ENCODE assay signal across 18 cellular contexts in the genomic region with DNA sequence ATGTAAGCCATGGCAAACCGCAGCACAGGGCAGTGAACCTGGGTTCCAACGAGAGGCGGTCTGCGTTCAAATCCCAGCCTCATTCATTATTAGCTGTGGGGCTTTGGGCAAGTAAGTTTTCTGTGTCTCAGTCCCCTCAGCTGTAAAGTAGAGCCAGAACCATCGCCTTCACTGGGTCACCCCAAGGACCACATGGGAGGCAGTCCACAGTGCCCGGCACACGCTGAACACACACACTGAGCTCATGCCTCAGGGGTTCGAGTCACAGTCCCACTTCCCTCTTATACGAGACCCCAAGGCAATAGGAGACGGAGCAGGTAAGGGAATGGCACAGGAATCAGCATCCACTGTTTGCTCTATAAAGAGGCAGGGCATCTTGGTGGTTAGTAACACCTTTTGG. TPM values are rescaled to one million over a fixed set of nuclear protein-coding genes. Genes with fewer than 3 reads are reported as not detected.
DNase-seq lines count a peak whose midpoint lies in the region; ATAC-seq and TF ChIP-seq lines count a peak whose summit lies in the region.
"Had no signal": no experiment of that assay in that cellular context is flagged by ENCODE, and none has a peak within 500 bp of the region (broad histone marks: within the 10 kb centered on the region; RNA-seq: fewer than 3 reads in every experiment).

No MANE protein-coding gene starts in this region.

- H3K27me3 Mint-ChIP-seq in GM23338 (ENCODE audit: insufficient read depth, low read depth, poor library complexity) (peaks cover 10% of the 10 kb centered on the region), immature natural killer cell (ENCODE audit: low read depth in 3 of 3) (peaks cover 0 to 9% (median 1%) of the 10 kb centered on the region in 3 donors)

- H3K9me2 ChIP-seq in GM23338 (ENCODE audit: insufficient read depth): no peaks in the 10 kb centered on the region

- 89 to 95% methylated on average over 5 to 10 of the region's 10 CpGs for WGBS in testis, 2 donors

- H3K36me3 Mint-ChIP-seq in GM23338 (ENCODE audit: low read depth) (no peaks in the 10 kb centered on the region), immature natural killer cell (no peaks in the 10 kb centered on the region)
- H3K36me3 Mint-ChIP-seq: CD4-positive, alpha-beta memory T cell had no signal

- intact Hi-C loops in lower lobe of right lung (cut with DNase I) (no loop called here), sciatic nerve (cut with DNase I) (no loop called here), testis (cut with DNase I; ENCODE audit: low total_unique reads) (no loop called here)

- H3K9me3 Mint-ChIP-seq in GM23338: no peaks in the 10 kb centered on the region
- H3K9me3 Mint-ChIP-seq in immature natural killer cell: no peaks in the 10 kb centered on the region
- H3K9me3 Mint-ChIP-seq: CD4-positive, alpha-beta memory T cell had no signal

- H3K4me3 ChIP-seq in GM23338: no peak overlapping the region
- no peak overlapping the region for H3K4me3 ChIP-seq in lower lobe of right lung
- H3K4me3 ChIP-seq in testis: no peak overlapping the region
- H3K4me3 ChIP-seq: A549 had no signal

- H3K4me3 Mint-ChIP-seq in GM23338 (no peak overlapping the region), immature natural killer cell (no peak overlapping the region)
- H3K4me3 Mint-ChIP-seq: CD4-positive, alpha-beta memory T cell had no signal

- H3K27ac Mint-ChIP-seq in GM23338 (no peak overlapping the region), immature natural killer cell (no peak overlapping the region)
- H3K27ac Mint-ChIP-seq: CD4-positive, alpha-beta memory T cell had no signal

- H3K36me3 ChIP-seq in GM23338 (ENCODE audit: insufficient read depth): no peaks in the 10 kb centered on the region
- H3K36me3 ChIP-seq in lower lobe of right lung: no peaks in the 10 kb centered on the region
- no peaks in the 10 kb centered on the region for H3K36me3 ChIP-seq in testis (ENCODE audit: low read depth, missing control alignments)

- H2AFZ ChIP-seq in GM23338: peak overlapping the region; percentile 72; the same call in 1 of the 2 replicates

- H3K27me3 ChIP-seq in GM23338 (ENCODE audit: insufficient read depth): no peaks in the 10 kb centered on the region
- H3K27me3 ChIP-seq in lower lobe of right lung (ENCODE audit: low read depth): peaks cover 31% of the 10 kb centered on the region
- H3K27me3 ChIP-seq in testis: no peaks in the 10 kb centered on the region

- no peaks in the 10 kb centered on the region for H3K9me3 ChIP-seq in lower lobe of right lung
- H3K9me3 ChIP-seq in testis: no peaks in the 10 kb centered on the region
- H3K9me3 ChIP-seq: A549 had no signal

- no peak for TF ChIP-seq POLR2A in testis (IDR thresholded peaks at IDR 0.05)

- no peaks in the 10 kb centered on the region for H3F3A ChIP-seq in GM23338 (replicated peaks; ENCODE audit: low read depth)

- H3K4me2 ChIP-seq in GM23338: no peak overlapping the region
- H3K4me2 ChIP-seq: A549 had no signal

- no peak for ATAC-seq in GM23338
- no peak for ATAC-seq in lower lobe of right lung
- no peak for ATAC-seq in sciatic nerve
- no peak for ATAC-seq in GM18868 (IDR thresholded peaks at IDR 0.05; ENCODE audit: unreplicated experiment)
- ATAC-seq: A549, Right ventricle myocardium inferior had no signal

- peaks cover 5% of the 10 kb centered on the region for H3K4me1 ChIP-seq in GM23338 (ENCODE audit: insufficient read depth)
- H3K4me1 ChIP-seq in lower lobe of right lung: no peaks in the 10 kb centered on the region
- no peaks in the 10 kb centered on the region for H3K4me1 ChIP-seq in testis
- H3K4me1 ChIP-seq: A549 had no signal

- TF ChIP-seq CTCF in GM23338 (conservative IDR thresholded peaks at IDR 0.05; ENCODE audit: low read depth in 2 of 2): no peak
- no peak for TF ChIP-seq CTCF in lower lobe of right lung (IDR thresholded peaks at IDR 0.05)
- no peak for TF ChIP-seq CTCF in testis (IDR thresholded peaks at IDR 0.05)

- no peak overlapping the region for H3K27ac ChIP-seq in GM23338 (ENCODE audit: low read depth)
- peak overlapping the region; percentile 46 for H3K27ac ChIP-seq in caudate nucleus (ENCODE audit: low read depth, low read length)
- no peak overlapping the region for H3K27ac ChIP-seq in lower lobe of right lung
- no peak overlapping the region for H3K27ac ChIP-seq in testis
- H3K27ac ChIP-seq: A549 had no signal

- no peaks in the 10 kb centered on the region for H4K20me1 ChIP-seq in GM23338 (replicated peaks; ENCODE audit: insufficient read depth)

- H3K79me2 ChIP-seq in GM23338 (replicated peaks; ENCODE audit: insufficient read depth): no peaks in the 10 kb centered on the region

- peaks cover 51% of the 10 kb centered on the region for H3K4me1 Mint-ChIP-seq in GM23338
- no peaks in the 10 kb centered on the region for H3K4me1 Mint-ChIP-seq in immature natural killer cell
- H3K4me1 Mint-ChIP-seq: CD4-positive, alpha-beta memory T cell had no signal

- no peak for DNase-seq in GM23338 (ENCODE audit: low spot score)
- DNase-seq in caudate nucleus (lab: John Stamatoyannopoulos, UW): no peak
- DNase-seq in lower lobe of right lung: peak; percentile 16
- peak; percentile 31 for DNase-seq in sciatic nerve (ENCODE audit: low spot score)
- DNase-seq in testis: no peak
- DNase-seq in NCI-H345 treated with DMSO at 0.1 percent for 48 hours (lab: John Stamatoyannopoulos, UW; ENCODE audit: unreplicated experiment): no peak
- no peak for DNase-seq in immature natural killer cell
- DNase-seq: CD4-positive, alpha-beta memory T cell; DND-41; GDM1; KBM-7; NCI-H1694 treated with DMSO at 0.1 percent for 48 hours; NCI-H774 had no signal

TF ChIP-seq in GM23338, 12 proteins besides CTCF, POLR2A, EP300 and RAD21 (continues in another document):
- TF ChIP-seq EZH2 (IDR thresholded peaks at IDR 0.05; ENCODE audit: low read depth, unreplicated experiment) (no peak), ZNF114 (CRISPR knock-in tag; IDR thresholded peaks at IDR 0.05) (no peak), STAT1 (IDR thresholded peaks at IDR 0.05; ENCODE audit: unreplicated experiment) (no peak), POLR2AphosphoS5 (IDR thresholded peaks at IDR 0.05; ENCODE audit: low read depth) (no peak)
- TF ChIP-seq, protein P1, sequence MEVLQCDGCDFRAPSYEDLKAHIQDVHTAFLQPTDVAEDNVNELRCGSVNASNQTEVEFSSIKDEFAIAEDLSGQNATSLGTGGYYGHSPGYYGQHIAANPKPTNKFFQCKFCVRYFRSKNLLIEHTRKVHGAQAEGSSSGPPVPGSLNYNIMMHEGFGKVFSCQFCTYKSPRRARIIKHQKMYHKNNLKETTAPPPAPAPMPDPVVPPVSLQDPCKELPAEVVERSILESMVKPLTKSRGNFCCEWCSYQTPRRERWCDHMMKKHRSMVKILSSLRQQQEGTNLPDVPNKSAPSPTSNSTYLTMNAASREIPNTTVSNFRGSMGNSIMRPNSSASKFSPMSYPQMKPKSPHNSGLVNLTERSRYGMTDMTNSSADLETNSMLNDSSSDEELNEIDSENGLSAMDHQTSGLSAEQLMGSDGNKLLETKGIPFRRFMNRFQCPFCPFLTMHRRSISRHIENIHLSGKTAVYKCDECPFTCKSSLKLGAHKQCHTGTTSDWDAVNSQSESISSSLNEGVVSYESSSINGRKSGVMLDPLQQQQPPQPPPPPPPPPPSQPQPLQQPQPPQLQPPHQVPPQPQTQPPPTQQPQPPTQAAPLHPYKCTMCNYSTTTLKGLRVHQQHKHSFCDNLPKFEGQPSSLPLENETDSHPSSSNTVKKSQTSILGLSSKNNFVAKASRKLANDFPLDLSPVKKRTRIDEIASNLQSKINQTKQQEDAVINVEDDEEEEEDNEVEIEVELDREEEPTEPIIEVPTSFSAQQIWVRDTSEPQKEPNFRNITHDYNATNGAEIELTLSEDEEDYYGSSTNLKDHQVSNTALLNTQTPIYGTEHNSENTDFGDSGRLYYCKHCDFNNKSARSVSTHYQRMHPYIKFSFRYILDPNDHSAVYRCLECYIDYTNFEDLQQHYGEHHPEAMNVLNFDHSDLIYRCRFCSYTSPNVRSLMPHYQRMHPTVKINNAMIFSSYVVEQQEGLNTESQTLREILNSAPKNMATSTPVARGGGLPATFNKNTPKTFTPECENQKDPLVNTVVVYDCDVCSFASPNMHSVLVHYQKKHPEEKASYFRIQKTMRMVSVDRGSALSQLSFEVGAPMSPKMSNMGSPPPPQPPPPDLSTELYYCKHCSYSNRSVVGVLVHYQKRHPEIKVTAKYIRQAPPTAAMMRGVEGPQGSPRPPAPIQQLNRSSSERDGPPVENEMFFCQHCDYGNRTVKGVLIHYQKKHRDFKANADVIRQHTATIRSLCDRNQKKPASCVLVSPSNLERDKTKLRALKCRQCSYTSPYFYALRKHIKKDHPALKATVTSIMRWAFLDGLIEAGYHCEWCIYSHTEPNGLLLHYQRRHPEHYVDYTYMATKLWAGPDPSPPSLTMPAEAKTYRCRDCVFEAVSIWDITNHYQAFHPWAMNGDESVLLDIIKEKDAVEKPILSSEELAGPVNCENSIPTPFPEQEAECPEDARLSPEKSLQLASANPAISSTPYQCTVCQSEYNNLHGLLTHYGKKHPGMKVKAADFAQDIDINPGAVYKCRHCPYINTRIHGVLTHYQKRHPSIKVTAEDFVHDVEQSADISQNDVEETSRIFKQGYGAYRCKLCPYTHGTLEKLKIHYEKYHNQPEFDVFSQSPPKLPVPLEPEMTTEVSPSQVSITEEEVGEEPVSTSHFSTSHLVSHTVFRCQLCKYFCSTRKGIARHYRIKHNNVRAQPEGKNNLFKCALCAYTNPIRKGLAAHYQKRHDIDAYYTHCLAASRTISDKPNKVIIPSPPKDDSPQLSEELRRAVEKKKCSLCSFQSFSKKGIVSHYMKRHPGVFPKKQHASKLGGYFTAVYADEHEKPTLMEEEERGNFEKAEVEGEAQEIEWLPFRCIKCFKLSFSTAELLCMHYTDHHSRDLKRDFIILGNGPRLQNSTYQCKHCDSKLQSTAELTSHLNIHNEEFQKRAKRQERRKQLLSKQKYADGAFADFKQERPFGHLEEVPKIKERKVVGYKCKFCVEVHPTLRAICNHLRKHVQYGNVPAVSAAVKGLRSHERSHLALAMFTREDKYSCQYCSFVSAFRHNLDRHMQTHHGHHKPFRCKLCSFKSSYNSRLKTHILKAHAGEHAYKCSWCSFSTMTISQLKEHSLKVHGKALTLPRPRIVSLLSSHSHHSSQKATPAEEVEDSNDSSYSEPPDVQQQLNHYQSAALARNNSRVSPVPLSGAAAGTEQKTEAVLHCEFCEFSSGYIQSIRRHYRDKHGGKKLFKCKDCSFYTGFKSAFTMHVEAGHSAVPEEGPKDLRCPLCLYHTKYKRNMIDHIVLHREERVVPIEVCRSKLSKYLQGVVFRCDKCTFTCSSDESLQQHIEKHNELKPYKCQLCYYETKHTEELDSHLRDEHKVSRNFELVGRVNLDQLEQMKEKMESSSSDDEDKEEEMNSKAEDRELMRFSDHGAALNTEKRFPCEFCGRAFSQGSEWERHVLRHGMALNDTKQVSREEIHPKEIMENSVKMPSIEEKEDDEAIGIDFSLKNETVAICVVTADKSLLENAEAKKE (CRISPR knock-in tag; IDR thresholded peaks at IDR 0.05): no peak

RNA-seq across cellular contexts. Expression of a gene that starts 19.1 kb away (rescaled TPM):
- 0.12 TPM in 1 of 2 replicates, not detected in the other for total RNA-seq in GM23338 (2014; rRNA removed; shearing (Covaris generic))
- polyA plus RNA-seq in GM23338 (2016; fragmentation: Nextera tagmentation; extraction: Ambion mirVana) (0.08 TPM in 1 of 2 replicates, not detected in the other), testis (ENCODE audit: insufficient read depth, low read depth, low replicate concordance) (0.96 TPM), immature natural killer cell (not detected)
- total RNA-seq in lower lobe of right lung (not detected), sciatic nerve (not detected), testis (under 1 TPM; 0.39 to 0.43 TPM)
- total RNA-seq: CD4-positive, alpha-beta memory T cell; M059J; NCI-H460; Right ventricle myocardium inferior had no signal
- polyA plus RNA-seq: A549; CD4-positive, alpha-beta memory T cell had no signal

Comparison
In these comparisons a context has a peak if more than half of its experiments do, and no peak if none do; other contexts are left out.
1. DNase-seq: peak in lower lobe of right lung (single experiment) and sciatic nerve (single experiment); none in GM23338 (single experiment), caudate nucleus (0 of 61), testis (single experiment), NCI-H345 treated with DMSO at 0.1 percent for 48 hours (single experiment) and immature natural killer cell (0 of 3).